ENCODE assay signal across 1 cellular context in genomic region chr1:28091043-28091781, GRCh38.
A peak's percentile ranks its signal among the peaks of the same experiment; 100 is the strongest.
TF ChIP-seq lines count a peak whose summit lies in the region.

No MANE protein-coding gene starts in this region.

TF ChIP-seq in K562, 482 proteins besides CTCF, POLR2A, EP300 and RAD21 (continued from another document and continues in another):
- TF ChIP-seq BACH1 (tag; IDR thresholded peaks at IDR 0.05) (peak; percentile 40; the same call in 1 of the 2 replicates), OTX1 (CRISPR knock-in tag; IDR thresholded peaks at IDR 0.05) (peak; percentile 5; the same call in 1 of the 2 replicates), SMARCE1 (IDR thresholded peaks at IDR 0.05) (no peak), SMC3 (conservative IDR thresholded peaks at IDR 0.05; ENCODE audit: insufficient read depth, low read depth, low read length) (peak; percentile 93), E2F3 (CRISPR knock-in tag; IDR thresholded peaks at IDR 0.05) (0 out of 2 replicates have a peak, but pooled peaks have one; percentile 21), ZZZ3 (IDR thresholded peaks at IDR 0.05) (0 out of 2 replicates have a peak, but pooled peaks have one; percentile 46), CSDE1 (IDR thresholded peaks at IDR 0.05) (0 out of 4 replicates have a peak, but pooled peaks of 1 of the 2 experiments have one; percentile 51), ZNF24 (IDR thresholded peaks at IDR 0.05) (peak; percentile 23; the same call in 1 of the 2 replicates), ARID3A (IDR thresholded peaks at IDR 0.05; ENCODE audit: borderline replicate concordance, low read depth, low read length) (peak; percentile 46; the same call in 1 of the 2 replicates), PBX2 (CRISPR knock-in tag; IDR thresholded peaks at IDR 0.05; ENCODE audit: low read depth) (no peak), PBX2 (tag; conservative IDR thresholded peaks at IDR 0.05; ENCODE audit: low read depth) (peak; percentile 25; the same call in 1 of the 2 replicates), ARID2 (IDR thresholded peaks at IDR 0.05) (peak; percentile 65; the same call in 1 of the 2 replicates), DEAF1 (CRISPR knock-in tag; IDR thresholded peaks at IDR 0.05) (peak; percentile 91), HDGF (IDR thresholded peaks at IDR 0.05) (peak; percentile 83; the same call in 1 of the 2 replicates), PRDM10 (IDR thresholded peaks at IDR 0.05; ENCODE audit: partially characterized antibody) (peak; percentile 54), CTCFL (IDR thresholded peaks at IDR 0.05; ENCODE audit: borderline replicate concordance, insufficient read depth, low read depth, low read length, poor library complexity, severe bottlenecking) (no peak), CEBPB (tag; IDR thresholded peaks at IDR 0.05) (peak; percentile 29), TEAD2 (tag; IDR thresholded peaks at IDR 0.05) (peak; percentile 22; the same call in 1 of the 2 replicates), PTRF (tag; IDR thresholded peaks at IDR 0.05) (no peak), RBM39 (optimal IDR thresholded peaks at IDR 0.05; ENCODE audit: low read depth, low read length) (no peak), FOXK1 (CRISPR knock-in tag; IDR thresholded peaks at IDR 0.05; ENCODE audit: borderline replicate concordance) (no peak), SIN3A (IDR thresholded peaks at IDR 0.05; ENCODE audit: borderline replicate concordance in 2 of 2, control insufficient read depth in 1 of 2, low read depth in 2 of 2, low read length in 2 of 2) (no peak), HDAC3 (IDR thresholded peaks at IDR 0.05; ENCODE audit: borderline replicate concordance, partially characterized antibody) (peak; percentile 38), ZNF79 (CRISPR knock-in tag; IDR thresholded peaks at IDR 0.05; ENCODE audit: low read depth) (no peak), NBN (IDR thresholded peaks at IDR 0.05; ENCODE audit: low read depth) (0 out of 2 replicates have a peak, but pooled peaks have one; percentile 37), MTA3 (IDR thresholded peaks at IDR 0.05; ENCODE audit: borderline replicate concordance) (0 out of 2 replicates have a peak, but pooled peaks have one; percentile 41), HNRNPH1 (optimal IDR thresholded peaks at IDR 0.05; ENCODE audit: low read depth, low read length) (no peak), ATF3 (IDR thresholded peaks at IDR 0.05) (peak; percentile 50; the same call in 1 of the 2 replicates), ATF3 (CRISPR knock-in tag; conservative IDR thresholded peaks at IDR 0.05) (0 out of 2 replicates have a peak, but pooled peaks have one; percentile 26), NR2C1 (IDR thresholded peaks at IDR 0.05) (peak; percentile 27; the same call in 1 of the 2 replicates), NR2C1 (tag; IDR thresholded peaks at IDR 0.05) (no peak), TCF15 (CRISPR knock-in tag; IDR thresholded peaks at IDR 0.05) (0 out of 2 replicates have a peak, but pooled peaks have one; percentile 29), CC2D1A (IDR thresholded peaks at IDR 0.05) (peak; percentile 51), BRD9 (IDR thresholded peaks at IDR 0.05; ENCODE audit: low read depth, partially characterized antibody) (peak; percentile 64), NCOA2 (IDR thresholded peaks at IDR 0.05; ENCODE audit: partially characterized antibody in 2 of 2) (peak in 1 of 2 experiments; percentile 30), JUND (IDR thresholded peaks at IDR 0.05; ENCODE audit: borderline replicate concordance, low read depth, low read length) (0 out of 2 replicates have a peak, but pooled peaks have one; percentile 33), JUND (tag; IDR thresholded peaks at IDR 0.05; ENCODE audit: borderline replicate concordance, low read depth, low read length) (peak; percentile 55; the same call in 1 of the 3 replicates), MNT (conservative IDR thresholded peaks at IDR 0.05) (0 out of 4 replicates have a peak, but pooled peaks of 1 of the 2 experiments have one; percentile 26), HBP1 (CRISPR knock-in tag; IDR thresholded peaks at IDR 0.05) (0 out of 2 replicates have a peak, but pooled peaks have one; percentile 28), THRB (CRISPR knock-in tag; conservative IDR thresholded peaks at IDR 0.05) (peak; percentile 75), GATAD2B (IDR thresholded peaks at IDR 0.05; ENCODE audit: borderline replicate concordance) (peak; percentile 74; the same call in 1 of the 2 replicates), EP400 (IDR thresholded peaks at IDR 0.05) (peak; percentile 40; the same call in 1 of the 2 replicates), BCOR (IDR thresholded peaks at IDR 0.05) (no peak), ZNF143 (CRISPR knock-in tag; IDR thresholded peaks at IDR 0.05) (no peak), RHOXF2B (CRISPR knock-in tag; conservative IDR thresholded peaks at IDR 0.05) (0 out of 2 replicates have a peak, but pooled peaks have one; percentile 55), RCOR1 (IDR thresholded peaks at IDR 0.05; ENCODE audit: borderline replicate concordance in 1 of 2, low read depth in 2 of 2, low read length in 2 of 2) (0 out of 4 replicates have a peak, but pooled peaks of 1 of the 2 experiments have one; percentile 24)
